1 cellular context compared by ENCODE assay signal in the genomic region with DNA sequence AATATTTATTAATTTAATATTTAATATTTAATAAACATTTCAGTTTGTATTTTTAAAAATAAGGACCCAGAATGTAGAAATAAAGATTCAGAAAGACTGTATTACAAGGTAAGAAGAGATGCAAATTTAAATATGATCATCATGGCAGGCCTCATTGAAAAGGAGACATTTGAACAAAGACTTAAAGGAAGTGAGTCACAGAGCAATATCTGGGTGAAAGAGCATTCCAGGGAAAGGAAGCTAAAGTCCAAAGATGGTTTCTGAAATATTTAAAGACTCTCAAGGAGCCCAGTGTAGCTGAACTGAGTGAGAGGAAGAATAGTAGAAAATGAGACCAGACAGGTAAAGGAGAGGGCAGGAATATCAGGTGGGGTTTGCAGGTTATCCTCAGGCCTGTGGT.
TF ChIP-seq lines count a peak whose summit lies in the region.

No MANE protein-coding gene starts in this region.

TF ChIP-seq in HepG2, 621 proteins besides CTCF, POLR2A, EP300 and RAD21:
- TF ChIP-seq ZNF496 (CRISPR knock-in tag; IDR thresholded peaks at IDR 0.05; ENCODE audit: insufficient replicate concordance) (no peak), ZNF720 (CRISPR knock-in tag; IDR thresholded peaks at IDR 0.05) (no peak)
TF ChIP-seq in HepG2: peak in this region for 0.
